In genomic region chr20:34014878-34015277, GRCh38 we compare ENCODE assay signal across 23 cellular contexts. TPM values are rescaled to one million over a fixed set of nuclear protein-coding genes. Genes with fewer than 3 reads are reported as not detected.
DNase-seq lines count a peak whose midpoint lies in the region; ATAC-seq, FAIRE-seq and TF ChIP-seq lines count a peak whose summit lies in the region.
"Had no signal": no experiment of that assay in that cellular context is flagged by ENCODE, and none has a peak within 500 bp of the region (broad histone marks: within the 10 kb centered on the region; RNA-seq: fewer than 3 reads in every experiment).

No MANE protein-coding gene starts in this region.

- H3K9ac ChIP-seq in HepG2 (ENCODE audit: insufficient read depth, low read depth, low read length) (no peak overlapping the region), GM12878 (ENCODE audit: control insufficient read depth, insufficient read depth, low read length) (no peak overlapping the region)

- POLR2A ChIA-PET in HepG2 (lab: Yijun Ruan, JAX) (interaction anchor here (12.7 kb wide), 1 partner anchor 21 kb away, joined by 315 read pairs; the partner anchor contains the start of gene RALY), GM12878 (lab: Charles Lee) (no interaction called here)
- POLR2A ChIA-PET in naive thymus-derived CD8-positive, alpha-beta T cell (lab: Charles Lee): no interaction called here

- H3K36me3 ChIP-seq in HepG2 (replicated peaks in 1 of 2; ENCODE audit: control insufficient read depth in 1 of 2, insufficient read depth in 2 of 2, low read length in 2 of 2) (peaks cover 4 to 9% of the 10 kb centered on the region in 2 experiments; a peak in 1 of 5 replicates), right lobe of liver (no peaks in the 10 kb centered on the region), GM12878 (ENCODE audit: control insufficient read depth in 2 of 2, insufficient read depth in 2 of 2, low read length in 1 of 2) (peaks cover 0 to 5% of the 10 kb centered on the region in 2 experiments; a peak in 3 of 4 replicates)
- H3K36me3 ChIP-seq: left ventricle myocardium inferior, SJSA1 had no signal

- no peak for TF ChIP-seq CTCF in HepG2 (CRISPR knock-in tag; IDR thresholded peaks at IDR 0.05)
- TF ChIP-seq CTCF in right lobe of liver (IDR thresholded peaks at IDR 0.05): no peak
- TF ChIP-seq CTCF in GM12878 (IDR thresholded peaks at IDR 0.05 in 2 of 3, conservative IDR thresholded peaks at IDR 0.05 in 1 of 3; ENCODE audit: control insufficient read depth in 2 of 3, extremely low read depth in 1 of 3, insufficient read depth in 1 of 3, low read depth in 3 of 3, low read length in 3 of 3): no peak

- CTCF ChIA-PET in HepG2 (lab: Yijun Ruan, JAX; ENCODE audit: low intra/inter-chr PET ratio, low total read pairs): no interaction called here
- CTCF ChIA-PET in GM12878 (lab: Yijun Ruan, JAX): interaction anchor here (1.3 to 1.6 kb wide), 2 partner anchors 10 to 11 kb away, joined by 3 to 4 read pairs; no protein-coding TSS in a partner anchor

- ATAC-seq in HepG2 (no peak), right lobe of liver (no peak), GM12878 (no peak), HG02798 (IDR thresholded peaks at IDR 0.05; ENCODE audit: poor library complexity, unreplicated experiment) (no peak)
- ATAC-seq in naive thymus-derived CD8-positive, alpha-beta T cell: no peak
- ATAC-seq: activated CD8-positive, alpha-beta memory T cell treated with anti-CD3 and anti-CD28 coated beads, Interleukin-2, amount 10 ng/mL, durations not matched to agents 7 days and 5 days; body of pancreas; esophagus mucosa had no signal

- DNase-seq in HepG2 (ENCODE audit: low spot score) (no peak), right lobe of liver (no peak), GM12878 (ENCODE audit: low read depth, low spot score) (no peak), caudate nucleus (lab: John Stamatoyannopoulos, UW) (no peak), NCI-H2029 (lab: John Stamatoyannopoulos, UW) (no peak)
- no peak for DNase-seq in naive thymus-derived CD8-positive, alpha-beta T cell
- no peak for DNase-seq in activated CD4-positive, alpha-beta T cell treated with anti-CD3 and anti-CD28 coated beads, Interleukin-2, amount 10 ng/mL, durations not matched to agents 24 days and 14 days
- DNase-seq: activated CD4-positive, alpha-beta T cell treated with anti-CD3 and anti-CD28 coated beads, Interleukin-2, amount 10 ng/mL, durations not matched to agents 7 days and 5 days; activated CD8-positive, alpha-beta memory T cell treated with anti-CD3 and anti-CD28 coated beads, Interleukin-2, amount 10 ng/mL, durations not matched to agents 7 days and 5 days; body of pancreas; DND-41; effector memory CD4-positive, alpha-beta T cell; left ventricle myocardium inferior; MV-4-11; NCI-H2171; NCI-H524; stimulated activated CD8-positive, alpha-beta memory T cell treated with anti-CD3 and anti-CD28 coated beads, Interleukin-4, amount 100 ng/mL, for 48 hours had no signal

- RAD21 ChIA-PET in GM12878 (lab: Charles Lee; ENCODE audit: unreplicated experiment): no interaction called here

- no peak for FAIRE-seq in HepG2 (lab: Jason Lieb, UNC)
- no peak for FAIRE-seq in GM12878 (lab: Jason Lieb, UNC)
- FAIRE-seq: H54 had no signal

- BruUV-seq in HepG2 (replicated peaks; lab: Mats Ljungman, UMichigan) (no TSS peak), GM12878 (replicated peaks; lab: Mats Ljungman, UMichigan) (no TSS peak)

- intact Hi-C loops in HepG2 (cut with micrococcal nuclease; ENCODE audit: unreplicated experiment): no loop called here
- intact Hi-C loops in right lobe of liver (cut with DNase I): no loop called here
- intact Hi-C loops in GM12878 (cut with micrococcal nuclease; ENCODE audit: unreplicated experiment): no loop called here
- intact Hi-C loops in activated CD4-positive, alpha-beta T cell treated with anti-CD3 and anti-CD28 coated beads, Interleukin-2, amount 10 ng/mL, durations not matched to agents 24 days and 14 days (cut with micrococcal nuclease): no loop called here

- 93% methylated on average over 1 of the region's 1 CpG for WGBS in HepG2 (ENCODE audit: low lambda C conversion rate)
- WGBS in right lobe of liver (ENCODE audit: insufficient coverage, low coverage, low lambda C conversion rate, missing lambda C conversion rate): 100% methylated on average over 1 of the region's 1 CpG
- WGBS in GM12878 (ENCODE audit: insufficient coverage, insufficient replicate concordance, low lambda C conversion rate, missing lambda C conversion rate): 93% methylated on average over 1 of the region's 1 CpG

- H3K27me3 ChIP-seq in HepG2 (ENCODE audit: control insufficient read depth in 1 of 2, insufficient read depth in 2 of 2, low read length in 2 of 2) (no peaks in the 10 kb centered on the region), right lobe of liver (no peaks in the 10 kb centered on the region), GM12878 (replicated peaks in 1 of 2; ENCODE audit: control insufficient read depth in 2 of 2, insufficient read depth in 2 of 2, low read length in 1 of 2) (no peaks in the 10 kb centered on the region)
- H3K27me3 ChIP-seq: body of pancreas, foreskin keratinocyte, SJSA1 had no signal

- SMC1A ChIA-PET in GM12878 (lab: Charles Lee; ENCODE audit: uncharacterized antibody, unreplicated experiment): interaction anchor here (0.7 to 0.9 kb wide), 2 partner anchors 9 to 23 kb away, joined by 3 read pairs; no protein-coding TSS in a partner anchor

- H3K79me2 ChIP-seq in HepG2 (ENCODE audit: insufficient read depth, low read length): peaks cover 98% of the 10 kb centered on the region
- H3K79me2 ChIP-seq in GM12878 (ENCODE audit: control insufficient read depth, insufficient read depth, low read length): peaks cover 92% of the 10 kb centered on the region

- H4K20me1 ChIP-seq in HepG2 (ENCODE audit: insufficient read depth, low read length): peaks cover 54% of the 10 kb centered on the region
- peaks cover 8% of the 10 kb centered on the region for H4K20me1 ChIP-seq in GM12878 (ENCODE audit: control insufficient read depth, insufficient read depth)

- TF ChIP-seq POLR2A in HepG2 (IDR thresholded peaks at IDR 0.05; ENCODE audit: insufficient read depth in 1 of 2, low read depth in 2 of 2, low read length in 2 of 2) (no peak), right lobe of liver (IDR thresholded peaks at IDR 0.05) (no peak), GM12878 (IDR thresholded peaks at IDR 0.05; ENCODE audit: low read depth, low read length) (no peak)

- TF ChIP-seq EP300 in HepG2 (IDR thresholded peaks at IDR 0.05; ENCODE audit: low read depth in 2 of 2, low read length in 2 of 2) (no peak), HepG2 (CRISPR knock-in tag; IDR thresholded peaks at IDR 0.05; ENCODE audit: borderline replicate concordance) (no peak), GM12878 (IDR thresholded peaks at IDR 0.05; ENCODE audit: borderline replicate concordance in 1 of 2, control insufficient read depth in 1 of 2, low read depth in 2 of 2, low read length in 2 of 2) (no peak)

- H3K4me3 ChIP-seq in HepG2 (replicated peaks in 1 of 3; ENCODE audit: insufficient read depth in 1 of 3, low read depth in 2 of 3, low read length in 3 of 3) (no peak overlapping the region), right lobe of liver (no peak overlapping the region), GM12878 (no peak overlapping the region)
- H3K4me3 ChIP-seq: body of pancreas, left ventricle myocardium inferior, SJSA1 had no signal

- H3K27ac ChIP-seq in HepG2 (ENCODE audit: extremely low read length, insufficient read depth, low read length) (no peak overlapping the region), right lobe of liver (no peak overlapping the region), GM12878 (ENCODE audit: control insufficient read depth, insufficient read depth) (no peak overlapping the region), caudate nucleus (ENCODE audit: low read depth, low read length) (no peak overlapping the region)
- H3K27ac ChIP-seq: body of pancreas, foreskin keratinocyte, left ventricle myocardium inferior, SJSA1 had no signal

- in situ Hi-C loops in HepG2 (cut with HindIII; ENCODE audit: extremely low pct_ligation_motif_present, low pct_unique_long_range_greater_than_20kb) (no loop called here), GM12878 (cut with MboI) (no loop called here)

- no peaks in the 10 kb centered on the region for H3K9me3 ChIP-seq in HepG2 (ENCODE audit: low read length)
- no peaks in the 10 kb centered on the region for H3K9me3 ChIP-seq in right lobe of liver
- no peaks in the 10 kb centered on the region for H3K9me3 ChIP-seq in GM12878 (replicated peaks; ENCODE audit: control insufficient read depth, insufficient read depth, low read length)
- H3K9me3 ChIP-seq: left ventricle myocardium inferior, SJSA1 had no signal

- H2AFZ ChIP-seq in HepG2 (ENCODE audit: low read length) (no peak overlapping the region), GM12878 (ENCODE audit: control insufficient read depth, low read depth, low read length) (no peak overlapping the region)

- peak overlapping the region in 6 of 10 donors; percentile 5 to 83 (median 28) for H3K27ac Mint-ChIP-seq in naive thymus-derived CD8-positive, alpha-beta T cell
- no peak overlapping the region for H3K27ac Mint-ChIP-seq in activated CD4-positive, alpha-beta T cell treated with anti-CD3 and anti-CD28 coated beads, Interleukin-2, amount 10 ng/mL, durations not matched to agents 24 days and 14 days
- H3K27ac Mint-ChIP-seq: activated CD4-positive, alpha-beta T cell treated with anti-CD3 and anti-CD28 coated beads, Interleukin-2, amount 10 ng/mL, durations not matched to agents 7 days and 5 days; activated CD8-positive, alpha-beta memory T cell treated with anti-CD3 and anti-CD28 coated beads, Interleukin-2, amount 10 ng/mL, durations not matched to agents 7 days and 5 days; T-helper 1 cell treated with Interleukin-12 subunit alpha and Interleukin-12 subunit beta and Interleukin-4 antibody, amounts not matched to agents 30 μg/mL and 1 μg/mL, for 36 hours had no signal

- H3K27me3 Mint-ChIP-seq in naive thymus-derived CD8-positive, alpha-beta T cell: no peaks in the 10 kb centered on the region
- no peaks in the 10 kb centered on the region for H3K27me3 Mint-ChIP-seq in activated CD4-positive, alpha-beta T cell treated with anti-CD3 and anti-CD28 coated beads, Interleukin-2, amount 10 ng/mL, durations not matched to agents 24 days and 14 days
- H3K27me3 Mint-ChIP-seq: activated CD4-positive, alpha-beta T cell treated with anti-CD3 and anti-CD28 coated beads, Interleukin-2, amount 10 ng/mL, durations not matched to agents 7 days and 5 days; activated CD8-positive, alpha-beta memory T cell treated with anti-CD3 and anti-CD28 coated beads, Interleukin-2, amount 10 ng/mL, durations not matched to agents 7 days and 5 days had no signal

- no peaks in the 10 kb centered on the region for H3K9me3 Mint-ChIP-seq in naive thymus-derived CD8-positive, alpha-beta T cell
- H3K9me3 Mint-ChIP-seq in activated CD4-positive, alpha-beta T cell treated with anti-CD3 and anti-CD28 coated beads, Interleukin-2, amount 10 ng/mL, durations not matched to agents 24 days and 14 days: no peaks in the 10 kb centered on the region
- H3K9me3 Mint-ChIP-seq: activated CD4-positive, alpha-beta T cell treated with anti-CD3 and anti-CD28 coated beads, Interleukin-2, amount 10 ng/mL, durations not matched to agents 7 days and 5 days; T-helper 1 cell treated with Interleukin-12 subunit alpha and Interleukin-12 subunit beta and Interleukin-4 antibody, amounts not matched to agents 30 μg/mL and 1 μg/mL, for 36 hours had no signal

- peaks cover 57 to 96% (median 93%) of the 10 kb centered on the region in 4 donors for H3K4me1 Mint-ChIP-seq in naive thymus-derived CD8-positive, alpha-beta T cell
- H3K4me1 Mint-ChIP-seq in activated CD4-positive, alpha-beta T cell treated with anti-CD3 and anti-CD28 coated beads, Interleukin-2, amount 10 ng/mL, durations not matched to agents 24 days and 14 days: peaks cover 62% of the 10 kb centered on the region

- H3K4me2 ChIP-seq in HepG2 (ENCODE audit: low read depth, low read length) (no peak overlapping the region), GM12878 (ENCODE audit: control insufficient read depth, insufficient read depth) (no peak overlapping the region)

- H3K36me3 Mint-ChIP-seq in naive thymus-derived CD8-positive, alpha-beta T cell: peaks cover 0 to 8% (median 0%) of the 10 kb centered on the region in 3 donors
- H3K36me3 Mint-ChIP-seq in activated CD4-positive, alpha-beta T cell treated with anti-CD3 and anti-CD28 coated beads, Interleukin-2, amount 10 ng/mL, durations not matched to agents 24 days and 14 days (ENCODE audit: low read depth): peaks cover 5% of the 10 kb centered on the region

- H3K4me1 ChIP-seq in HepG2 (ENCODE audit: insufficient read depth, low read length) (peaks cover 86% of the 10 kb centered on the region), right lobe of liver (peaks cover 0 to 25% (median 8%) of the 10 kb centered on the region in 4 donors), GM12878 (ENCODE audit: control insufficient read depth, insufficient read depth, low read length) (peaks cover 27% of the 10 kb centered on the region)

- peak overlapping the region in 4 of 10 donors; percentile 1 to 39 (median 18) for H3K4me3 Mint-ChIP-seq in naive thymus-derived CD8-positive, alpha-beta T cell
- no peak overlapping the region for H3K4me3 Mint-ChIP-seq in activated CD4-positive, alpha-beta T cell treated with anti-CD3 and anti-CD28 coated beads, Interleukin-2, amount 10 ng/mL, durations not matched to agents 24 days and 14 days
- H3K4me3 Mint-ChIP-seq: activated CD4-positive, alpha-beta T cell treated with anti-CD3 and anti-CD28 coated beads, Interleukin-2, amount 10 ng/mL, durations not matched to agents 7 days and 5 days; activated CD8-positive, alpha-beta memory T cell treated with anti-CD3 and anti-CD28 coated beads, Interleukin-2, amount 10 ng/mL, durations not matched to agents 7 days and 5 days; T-helper 1 cell treated with Interleukin-12 subunit alpha and Interleukin-12 subunit beta and Interleukin-4 antibody, amounts not matched to agents 30 μg/mL and 1 μg/mL, for 36 hours had no signal

- TF ChIP-seq RAD21 in HepG2 (CRISPR knock-in tag; IDR thresholded peaks at IDR 0.05) (no peak), GM12878 (IDR thresholded peaks at IDR 0.05; ENCODE audit: insufficient read depth, low read depth, low read length) (no peak)

RNA-seq across cellular contexts. Expression of gene RALY, which starts 21.2 kb away (rescaled TPM):
- total RNA-seq in HepG2 (2016; rRNA removed; fragmentation: Illumina TruSeq; extraction: Trizol): 186 and 213 TPM in 2 replicates
- total RNA-seq in HepG2 (2016; cell fraction: cytosol; rRNA removed; fragmentation: Illumina TruSeq; extraction: Trizol; ENCODE audit: low read depth): 149 TPM in 2 replicates
- 189 and 205 TPM in 2 replicates for total RNA-seq in HepG2 (2016; cell fraction: insoluble cytoplasmic fraction; rRNA removed; fragmentation: Illumina TruSeq; extraction: Trizol)
- total RNA-seq in HepG2 (2016; cell fraction: membrane; rRNA removed; fragmentation: Illumina TruSeq; extraction: Trizol): 212 and 253 TPM in 2 replicates
- total RNA-seq in HepG2 (2016; cell fraction: nucleus; rRNA removed; fragmentation: Illumina TruSeq; extraction: Trizol): 108 and 117 TPM in 2 replicates
- 178 and 179 TPM in 2 replicates for polyA plus RNA-seq in HepG2 (2011; rRNA removed)
- 154 and 230 TPM in 2 replicates for polyA plus RNA-seq in HepG2 (2011; cell fraction: cytosol; rRNA removed)
- polyA plus RNA-seq in HepG2 (2011; cell fraction: nucleus; rRNA removed): 90.5 and 93.6 TPM in 2 replicates
- 139 and 151 TPM in 2 replicates for polyA plus RNA-seq in HepG2 (2012)
- 205 and 264 TPM in 2 replicates for polyA plus RNA-seq in HepG2 (2016; cell fraction: cytosol; fragmentation: Illumina TruSeq; extraction: Trizol; ENCODE audit: low read depth)
- 400 and 432 TPM in 2 replicates for polyA plus RNA-seq in HepG2 (2016; cell fraction: insoluble cytoplasmic fraction; fragmentation: Illumina TruSeq; extraction: Trizol; ENCODE audit: low read depth)
- polyA plus RNA-seq in HepG2 (2016; cell fraction: membrane; fragmentation: Illumina TruSeq; extraction: Trizol; ENCODE audit: low read depth): 287 and 342 TPM in 2 replicates
- 252 and 257 TPM in 2 replicates for polyA plus RNA-seq in HepG2 (2016; cell fraction: nucleus; fragmentation: Illumina TruSeq; extraction: Trizol; ENCODE audit: insufficient read depth, low read depth)
- 148 and 200 TPM in 2 replicates for polyA minus RNA-seq in HepG2 (2011; rRNA and poly(A)+ RNA removed; ENCODE audit: low replicate concordance)
- 99.8 and 102 TPM in 2 replicates for polyA minus RNA-seq in HepG2 (2011; cell fraction: cytosol; rRNA and poly(A)+ RNA removed)
- polyA minus RNA-seq in HepG2 (2011; cell fraction: nucleus; rRNA and poly(A)+ RNA removed): 75.0 and 76.2 TPM in 2 replicates
- 10 to 100 TPM; 24.8 to 42.1 (median 33.4) TPM for total RNA-seq in right lobe of liver
- 51.3 and 66.4 TPM in 2 replicates for total RNA-seq in GM12878 (2013; cell fraction: nucleolus; rRNA removed)
- 85.5 and 96.0 TPM in 2 replicates for total RNA-seq in GM12878 (2014; rRNA removed)
- 111 and 123 TPM in 2 replicates for total RNA-seq in GM12878 (2014; rRNA removed; fragmentation: Illumina TruSeq; extraction: Trizol)
- 191 and 192 TPM in 2 replicates for total RNA-seq in GM12878 (2021)
- polyA plus RNA-seq in GM12878 (2011; ENCODE audit: low read depth): 45.7 TPM
- 98.7 and 139 TPM in 2 replicates for polyA plus RNA-seq in GM12878 (2011; rRNA removed)
- 143 and 235 TPM in 2 replicates for polyA plus RNA-seq in GM12878 (2011; cell fraction: cytosol; rRNA removed)
- polyA plus RNA-seq in GM12878 (2011; cell fraction: nucleus; rRNA removed): 92.8 and 118 TPM in 2 replicates
- polyA plus RNA-seq in GM12878 (2012): 116 and 126 TPM in 2 replicates
- polyA plus RNA-seq in GM12878 (2014; fragmentation: Illumina TruSeq; extraction: Trizol): 45.6 and 135 TPM in 2 replicates
- polyA plus RNA-seq in GM12878 (2014; fragmentation: Nextera tagmentation; extraction: Ambion mirVana): 1 to 10 TPM; 1.2 to 6.2 TPM
- polyA plus RNA-seq in GM12878 (2014; rRNA removed): 246 and 279 TPM in 2 replicates
- 100 to 1,000 TPM; 214 to 234 TPM for polyA plus RNA-seq in GM12878 (2016; fragmentation: Nextera tagmentation; extraction: Ambion mirVana)
- polyA minus RNA-seq in GM12878 (2011; rRNA and poly(A)+ RNA removed): 73.4 and 128 TPM in 2 replicates
- polyA minus RNA-seq in GM12878 (2011; cell fraction: cytosol; rRNA and poly(A)+ RNA removed): 48.9 and 55.8 TPM in 2 replicates
- 30.9 and 54.8 TPM in 2 replicates for polyA minus RNA-seq in GM12878 (2011; cell fraction: nucleus; rRNA and poly(A)+ RNA removed)
- 100 to 1,000 TPM; 105 to 112 TPM for total RNA-seq in naive thymus-derived CD8-positive, alpha-beta T cell
- 100 to 1,000 TPM; 175 to 211 (median 181) TPM for polyA plus RNA-seq in naive thymus-derived CD8-positive, alpha-beta T cell
- 152 and 153 TPM in 2 replicates for total RNA-seq in activated CD4-positive, alpha-beta T cell treated with anti-CD3 and anti-CD28 coated beads, Interleukin-2, amount 10 ng/mL, durations not matched to agents 24 days and 14 days
